1 cellular context compared by ENCODE assay signal in the genomic region with DNA sequence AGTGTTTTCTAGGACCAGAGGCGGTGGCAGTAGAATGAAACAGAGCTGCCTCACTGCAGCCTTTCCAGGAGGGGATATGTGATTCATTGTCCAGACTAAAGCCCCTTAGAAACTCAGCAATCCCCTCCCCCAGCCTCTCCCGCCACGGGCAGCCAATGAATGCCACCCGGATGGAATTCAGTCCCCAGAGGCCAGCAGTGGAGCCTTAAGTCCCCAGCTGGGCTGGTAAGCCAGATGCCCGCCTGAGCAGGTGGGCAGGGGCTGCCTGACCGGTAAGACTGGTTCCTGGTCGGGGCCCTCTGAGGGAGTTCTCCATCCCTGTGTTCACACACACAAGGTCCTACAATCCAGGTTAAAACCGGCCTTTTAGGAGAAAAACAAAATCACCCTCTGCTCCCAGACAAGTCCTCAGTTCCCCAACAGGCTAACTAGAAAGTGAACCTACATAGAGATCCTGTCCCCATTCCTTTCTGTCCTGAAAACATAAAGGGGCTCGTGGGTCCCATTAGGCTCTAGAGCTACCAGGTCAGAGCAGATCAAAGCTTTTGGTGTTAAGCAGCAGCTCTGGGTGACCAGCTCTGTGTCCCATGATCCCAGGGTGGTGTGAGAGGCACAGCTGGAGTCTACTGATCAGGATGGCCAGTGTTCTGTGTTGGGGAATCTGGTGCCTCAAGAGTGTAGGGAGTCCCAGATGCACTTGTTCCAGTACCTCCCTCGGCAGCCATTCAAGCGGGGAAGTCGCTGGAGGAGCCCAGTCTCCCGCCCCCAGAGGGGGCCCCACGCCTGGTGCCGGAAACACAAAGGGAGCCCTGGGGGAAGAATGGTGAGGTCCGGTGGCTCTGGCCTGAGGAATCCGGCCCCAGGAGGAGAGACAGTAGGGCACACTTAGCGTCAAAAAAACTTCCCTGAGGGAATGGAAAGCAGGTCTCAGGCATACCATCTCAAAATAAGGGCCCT.
TF ChIP-seq lines count a peak whose summit lies in the region.

No MANE protein-coding gene starts in this region.

TF ChIP-seq in HCT116, 20 proteins besides CTCF, POLR2A, EP300 and RAD21 (continued from another document):
- TF ChIP-seq, protein P1, sequence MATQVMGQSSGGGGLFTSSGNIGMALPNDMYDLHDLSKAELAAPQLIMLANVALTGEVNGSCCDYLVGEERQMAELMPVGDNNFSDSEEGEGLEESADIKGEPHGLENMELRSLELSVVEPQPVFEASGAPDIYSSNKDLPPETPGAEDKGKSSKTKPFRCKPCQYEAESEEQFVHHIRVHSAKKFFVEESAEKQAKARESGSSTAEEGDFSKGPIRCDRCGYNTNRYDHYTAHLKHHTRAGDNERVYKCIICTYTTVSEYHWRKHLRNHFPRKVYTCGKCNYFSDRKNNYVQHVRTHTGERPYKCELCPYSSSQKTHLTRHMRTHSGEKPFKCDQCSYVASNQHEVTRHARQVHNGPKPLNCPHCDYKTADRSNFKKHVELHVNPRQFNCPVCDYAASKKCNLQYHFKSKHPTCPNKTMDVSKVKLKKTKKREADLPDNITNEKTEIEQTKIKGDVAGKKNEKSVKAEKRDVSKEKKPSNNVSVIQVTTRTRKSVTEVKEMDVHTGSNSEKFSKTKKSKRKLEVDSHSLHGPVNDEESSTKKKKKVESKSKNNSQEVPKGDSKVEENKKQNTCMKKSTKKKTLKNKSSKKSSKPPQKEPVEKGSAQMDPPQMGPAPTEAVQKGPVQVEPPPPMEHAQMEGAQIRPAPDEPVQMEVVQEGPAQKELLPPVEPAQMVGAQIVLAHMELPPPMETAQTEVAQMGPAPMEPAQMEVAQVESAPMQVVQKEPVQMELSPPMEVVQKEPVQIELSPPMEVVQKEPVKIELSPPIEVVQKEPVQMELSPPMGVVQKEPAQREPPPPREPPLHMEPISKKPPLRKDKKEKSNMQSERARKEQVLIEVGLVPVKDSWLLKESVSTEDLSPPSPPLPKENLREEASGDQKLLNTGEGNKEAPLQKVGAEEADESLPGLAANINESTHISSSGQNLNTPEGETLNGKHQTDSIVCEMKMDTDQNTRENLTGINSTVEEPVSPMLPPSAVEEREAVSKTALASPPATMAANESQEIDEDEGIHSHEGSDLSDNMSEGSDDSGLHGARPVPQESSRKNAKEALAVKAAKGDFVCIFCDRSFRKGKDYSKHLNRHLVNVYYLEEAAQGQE (IDR thresholded peaks at IDR 0.05; ENCODE audit: low read depth) = no peak
- TF ChIP-seq, protein P2, sequence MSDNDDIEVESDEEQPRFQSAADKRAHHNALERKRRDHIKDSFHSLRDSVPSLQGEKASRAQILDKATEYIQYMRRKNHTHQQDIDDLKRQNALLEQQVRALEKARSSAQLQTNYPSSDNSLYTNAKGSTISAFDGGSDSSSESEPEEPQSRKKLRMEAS (IDR thresholded peaks at IDR 0.05) = peak; percentile 41; the same call in 1 of the 2 replicates
- TF ChIP-seq, protein P3, sequence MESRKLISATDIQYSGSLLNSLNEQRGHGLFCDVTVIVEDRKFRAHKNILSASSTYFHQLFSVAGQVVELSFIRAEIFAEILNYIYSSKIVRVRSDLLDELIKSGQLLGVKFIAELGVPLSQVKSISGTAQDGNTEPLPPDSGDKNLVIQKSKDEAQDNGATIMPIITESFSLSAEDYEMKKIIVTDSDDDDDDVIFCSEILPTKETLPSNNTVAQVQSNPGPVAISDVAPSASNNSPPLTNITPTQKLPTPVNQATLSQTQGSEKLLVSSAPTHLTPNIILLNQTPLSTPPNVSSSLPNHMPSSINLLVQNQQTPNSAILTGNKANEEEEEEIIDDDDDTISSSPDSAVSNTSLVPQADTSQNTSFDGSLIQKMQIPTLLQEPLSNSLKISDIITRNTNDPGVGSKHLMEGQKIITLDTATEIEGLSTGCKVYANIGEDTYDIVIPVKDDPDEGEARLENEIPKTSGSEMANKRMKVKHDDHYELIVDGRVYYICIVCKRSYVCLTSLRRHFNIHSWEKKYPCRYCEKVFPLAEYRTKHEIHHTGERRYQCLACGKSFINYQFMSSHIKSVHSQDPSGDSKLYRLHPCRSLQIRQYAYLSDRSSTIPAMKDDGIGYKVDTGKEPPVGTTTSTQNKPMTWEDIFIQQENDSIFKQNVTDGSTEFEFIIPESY (IDR thresholded peaks at IDR 0.05; ENCODE audit: extremely low read depth, insufficient replicate concordance, low read length) = no peak
- no peak for TF ChIP-seq CEBPB (IDR thresholded peaks at IDR 0.05; ENCODE audit: low read depth)
- TF ChIP-seq EZH2phosphoT487 (IDR thresholded peaks at IDR 0.05; ENCODE audit: borderline replicate concordance) = no peak
- no peak for TF ChIP-seq ZNF274 (IDR thresholded peaks at IDR 0.05; ENCODE audit: low read depth, low read length)
- TF ChIP-seq EGR1 (IDR thresholded peaks at IDR 0.05; ENCODE audit: low read depth) = no peak
- no peak for TF ChIP-seq JUND (IDR thresholded peaks at IDR 0.05)
- no peak for TF ChIP-seq ELF1 (IDR thresholded peaks at IDR 0.05; ENCODE audit: borderline replicate concordance, low read depth)
- TF ChIP-seq ZFX (IDR thresholded peaks at IDR 0.05) = no peak
- peak; percentile 79 for TF ChIP-seq SP1 (IDR thresholded peaks at IDR 0.05; ENCODE audit: low read depth)
